ENCODE assay signal across 8 cellular contexts in genomic region chr1:107963601-107964396, GRCh38. TPM values are rescaled to one million over a fixed set of nuclear protein-coding genes. Genes with fewer than 3 reads are reported as not detected.
A peak's percentile ranks its signal among the peaks of the same experiment; 100 is the strongest.
DNase-seq lines count a peak whose midpoint lies in the region; ATAC-seq and TF ChIP-seq lines count a peak whose summit lies in the region.

No MANE protein-coding gene starts in this region.

- H3K27ac ChIP-seq in left lung, result peak overlapping the region; percentile 60 to 96

- no peaks in the 10 kb centered on the region for H3K36me3 ChIP-seq in left lung

- H3K9me3 ChIP-seq in left lung, result no peaks in the 10 kb centered on the region

- peak; percentile 15 for DNase-seq in AG08395 (ENCODE audit: low spot score)
- DNase-seq in T-helper 2 cell treated with Interferon-gamma antibody and Interleukin-4, amounts not matched to agents 5 μg/mL and 100 μg/mL, for 36 hours (ENCODE audit: low spot score), result peak; percentile 42
- peak; percentile 49 for DNase-seq in central memory CD4-positive, alpha-beta T cell
- DNase-seq in left lung, result peak; percentile 48 to 78
- DNase-seq in stimulated activated CD4-positive, alpha-beta T cell treated with anti-CD3 and anti-CD28 coated beads, Interleukin-4, amount 100 ng/mL, for 24 hours, result peak; percentile 55
- no peak for DNase-seq in midbrain (lab: John Stamatoyannopoulos, UW)

- peak overlapping the region; percentile 89 for H3K4me3 Mint-ChIP-seq in T-helper 2 cell treated with Interferon-gamma antibody and Interleukin-4, amounts not matched to agents 5 μg/mL and 100 μg/mL, for 36 hours

- TF ChIP-seq CTCF in left lung (IDR thresholded peaks at IDR 0.05), result no peak

- H3K4me1 Mint-ChIP-seq in T-helper 2 cell treated with Interferon-gamma antibody and Interleukin-4, amounts not matched to agents 5 μg/mL and 100 μg/mL, for 36 hours (ENCODE audit: low read depth), result peaks cover 23% of the 10 kb centered on the region

- ATAC-seq in GM19025 (IDR thresholded peaks at IDR 0.05; ENCODE audit: low read depth, unreplicated experiment), result peak; percentile 78
- peak; percentile 81 for ATAC-seq in HG03175 (IDR thresholded peaks at IDR 0.05; ENCODE audit: unreplicated experiment)
- ATAC-seq in left lung, result peak; percentile 52

- no peaks in the 10 kb centered on the region for H3K36me3 Mint-ChIP-seq in T-helper 2 cell treated with Interferon-gamma antibody and Interleukin-4, amounts not matched to agents 5 μg/mL and 100 μg/mL, for 36 hours (ENCODE audit: low read depth)

- peaks cover 3% of the 10 kb centered on the region for H3K27me3 Mint-ChIP-seq in T-helper 2 cell treated with Interferon-gamma antibody and Interleukin-4, amounts not matched to agents 5 μg/mL and 100 μg/mL, for 36 hours (ENCODE audit: low read depth)

- peaks cover 0 to 30% of the 10 kb centered on the region in 2 donors for H3K27me3 ChIP-seq in left lung

- no peaks in the 10 kb centered on the region for H3K9me3 Mint-ChIP-seq in T-helper 2 cell treated with Interferon-gamma antibody and Interleukin-4, amounts not matched to agents 5 μg/mL and 100 μg/mL, for 36 hours

- peaks cover 4 to 29% of the 10 kb centered on the region in 2 donors for H3K4me1 ChIP-seq in left lung

- intact Hi-C loops in left lung (cut with DNase I), result no loop called here

- peak overlapping the region; percentile 77 for H3K27ac Mint-ChIP-seq in T-helper 2 cell treated with Interferon-gamma antibody and Interleukin-4, amounts not matched to agents 5 μg/mL and 100 μg/mL, for 36 hours

- peak overlapping the region; percentile 30 to 72 for H3K4me3 ChIP-seq in left lung

RNA-seq across cellular contexts. Expression of gene VAV3, which starts 1.2 kb away (rescaled TPM):
- total RNA-seq in left lung, result 10 to 100 TPM in 1 of 2 donors, 1 to 10 TPM in 1; 7.3 to 14.5 TPM
